In genomic region chr13:37058801-37059135, GRCh38 we compare ENCODE assay signal across 8 cellular contexts. TPM values are rescaled to one million over a fixed set of nuclear protein-coding genes. Genes with fewer than 3 reads are reported as not detected.
DNase-seq lines count a peak whose midpoint lies in the region; ATAC-seq and TF ChIP-seq lines count a peak whose summit lies in the region.

No MANE protein-coding gene starts in this region.

- intact Hi-C loops in lower leg skin (cut with DNase I; ENCODE audit: low total_unique reads), result no loop called here

- 0 to 1% methylated on average over 13 of the region's 13 CpGs for WGBS in lower leg skin, 2 donors

- peak overlapping the region; percentile 80 for H3K27ac ChIP-seq in SJSA1
- peak overlapping the region; percentile 79 for H3K27ac ChIP-seq in substantia nigra (ENCODE audit: low read depth, low read length, poor library complexity, severe bottlenecking)

- H3K4me3 ChIP-seq in AG10803 (ENCODE audit: low read length) (peak overlapping the region; percentile 91), SJSA1 (peak overlapping the region; percentile 79), choroid plexus epithelial cell (ENCODE audit: low read depth, low read length) (peak overlapping the region; percentile 96), lower leg skin (ENCODE audit: low read depth, poor library complexity, severe bottlenecking) (peak overlapping the region; percentile 91)

- peaks cover 10% of the 10 kb centered on the region for H3K4me1 ChIP-seq in SJSA1 (replicated peaks)

- no peaks in the 10 kb centered on the region for H3K27me3 ChIP-seq in SJSA1 (replicated peaks)

- ATAC-seq in GM18861 (IDR thresholded peaks at IDR 0.05; ENCODE audit: unreplicated experiment) (peak; percentile 19), HG03045 (IDR thresholded peaks at IDR 0.05; ENCODE audit: unreplicated experiment) (peak; percentile 13)

- TF ChIP-seq POLR2A in lower leg skin (IDR thresholded peaks at IDR 0.05), result no peak

- H3K9me3 ChIP-seq in SJSA1 (replicated peaks), result no peaks in the 10 kb centered on the region

- peaks cover 13% of the 10 kb centered on the region for H3K36me3 ChIP-seq in SJSA1

- DNase-seq in AG10803 (ENCODE audit: low read depth), result no peak
- no peak for DNase-seq in SJSA1 (ENCODE audit: low read depth in 1 of 2, low spot score in 2 of 2)
- DNase-seq in choroid plexus epithelial cell (ENCODE audit: low read depth), result peak; percentile 43
- no peak for DNase-seq in lower leg skin (ENCODE audit: low spot score in 2 of 2)
- DNase-seq in substantia nigra (lab: John Stamatoyannopoulos, UW), result peak in 2 of 49 donors; percentile 21 to 41
- DNase-seq in cerebellum (ENCODE audit: low spot score), result no peak

- TF ChIP-seq CTCF in AG10803 (conservative IDR thresholded peaks at IDR 0.05; ENCODE audit: low read length) (no peak), choroid plexus epithelial cell (conservative IDR thresholded peaks at IDR 0.05; ENCODE audit: low read depth, low read length) (no peak), lower leg skin (IDR thresholded peaks at IDR 0.05) (no peak)

RNA-seq across cellular contexts. Expression of gene SUPT20H, which starts 0.7 kb away (rescaled TPM):
- 45.0 and 54.7 TPM in 2 replicates for total RNA-seq in SJSA1 (2014; rRNA removed; shearing (Covaris generic))
- total RNA-seq in lower leg skin (10 to 100 TPM; 23.4 to 35.9 (median 28.6) TPM), cerebellum (124 TPM)

RNA-seq across cellular contexts. Expression of gene CSNK1A1L, which starts 46.7 kb away (rescaled TPM):
- not detected in 2 replicates for total RNA-seq in SJSA1 (2014; rRNA removed; shearing (Covaris generic))
- total RNA-seq in lower leg skin (not detected), cerebellum (not detected)

RNA-seq across cellular contexts. Expression of gene EXOSC8, which starts 58.2 kb away (rescaled TPM):
- total RNA-seq in SJSA1 (2014; rRNA removed; shearing (Covaris generic)), result 41.2 and 48.8 TPM in 2 replicates
- total RNA-seq in lower leg skin (10 to 100 TPM; 17.3 to 24.2 (median 20.4) TPM), cerebellum (26.5 TPM)

RNA-seq across cellular contexts. Expression of gene ALG5, which starts 59.6 kb away (rescaled TPM):
- total RNA-seq in SJSA1 (2014; rRNA removed; shearing (Covaris generic)), result 30.4 and 39.4 TPM in 2 replicates
- 10 to 100 TPM; 11.8 to 28.1 (median 20.4) TPM for total RNA-seq in lower leg skin
- 20.5 TPM for total RNA-seq in cerebellum
